13 cellular contexts compared by ENCODE assay signal in genomic region chr1:33008051-33008914, GRCh38. TPM values are rescaled to one million over a fixed set of nuclear protein-coding genes. Genes with fewer than 3 reads are reported as not detected.
DNase-seq lines count a peak whose midpoint lies in the region; FAIRE-seq and TF ChIP-seq lines count a peak whose summit lies in the region.
"Had no signal": no experiment of that assay in that cellular context is flagged by ENCODE, and none has a peak within 500 bp of the region (broad histone marks: within the 10 kb centered on the region; RNA-seq: fewer than 3 reads in every experiment).

No MANE protein-coding gene starts in this region.

- no peaks in the 10 kb centered on the region for H3K9me3 ChIP-seq in small intestine (ENCODE audit: control insufficient read depth, low read depth)

- intact Hi-C loops in activated T-helper 1 cell treated with anti-CD3 and anti-CD28 coated beads, Interleukin-12 subunit alpha, Interleukin-12 subunit beta, Interleukin-2, Interleukin-4 antibody, amounts not matched to agents 30 ng/mL and 10 ng/mL and 1 ng/mL, durations not matched to agents 14 hours and 24 hours and 36 hours (cut with micrococcal nuclease): no loop called here

- FAIRE-seq in small intestine (lab: Jason Lieb, UNC): no peak

- TF ChIP-seq CTCF in GM20000 (IDR thresholded peaks at IDR 0.05; ENCODE audit: extremely low read depth, missing control alignments): no peak

- H3K27ac Mint-ChIP-seq in activated T-helper 1 cell treated with anti-CD3 and anti-CD28 coated beads, Interleukin-12 subunit alpha, Interleukin-12 subunit beta, Interleukin-2, Interleukin-4 antibody, amounts not matched to agents 30 ng/mL and 10 ng/mL and 1 ng/mL, durations not matched to agents 14 hours and 24 hours and 36 hours: peak overlapping the region; percentile 8

- H3K4me3 ChIP-seq in small intestine (ENCODE audit: low read depth in 1 of 2, low read length in 2 of 2): no peak overlapping the region

- peaks cover 2 to 22% of the 10 kb centered on the region in 2 donors for H3K36me3 ChIP-seq in small intestine (ENCODE audit: control insufficient read depth in 2 of 2, insufficient read depth in 2 of 2, low read length in 2 of 2)

- H3K4me3 Mint-ChIP-seq in activated T-helper 1 cell treated with anti-CD3 and anti-CD28 coated beads, Interleukin-12 subunit alpha, Interleukin-12 subunit beta, Interleukin-2, Interleukin-4 antibody, amounts not matched to agents 30 ng/mL and 10 ng/mL and 1 ng/mL, durations not matched to agents 14 hours and 24 hours and 36 hours: no peak overlapping the region
- H3K4me3 Mint-ChIP-seq: dendritic cell treated with granulocyte-macrophage colony-stimulating factor and Interleukin-4, amounts not matched to agents 40 ng/mL and 50 ng/mL, for 4 days; mesothelial cell of epicardium had no signal

- peaks cover 3 to 16% of the 10 kb centered on the region in 2 donors for H3K4me1 ChIP-seq in small intestine (ENCODE audit: control insufficient read depth in 2 of 2, insufficient read depth in 1 of 2, low read depth in 1 of 2, low read length in 1 of 2)

- DNase-seq in DMS53 (lab: John Stamatoyannopoulos, UW): peak; percentile 61
- DNase-seq in DMS53 treated with DMSO at 0.1 percent for 48 hours (lab: John Stamatoyannopoulos, UW; ENCODE audit: unreplicated experiment): no peak
- DNase-seq in activated T-helper 1 cell treated with anti-CD3 and anti-CD28 coated beads, Interleukin-12 subunit alpha, Interleukin-12 subunit beta, Interleukin-2, Interleukin-4 antibody, amounts not matched to agents 30 ng/mL and 10 ng/mL and 1 ng/mL, durations not matched to agents 14 hours and 24 hours and 36 hours (ENCODE audit: low spot score): no peak
- peak; percentile 93 for DNase-seq in islet precursor cell
- peak; percentile 55 for DNase-seq in small intestine
- no peak for DNase-seq in putamen (ENCODE audit: low spot score)
- DNase-seq in COR-L47 (lab: John Stamatoyannopoulos, UW): no peak
- no peak for DNase-seq in GM20000 (ENCODE audit: low spot score)
- DNase-seq: 8988T, head of caudate nucleus, NCI-H2081 had no signal

- peak overlapping the region in 1 of 2 donors; percentile 50 for H3K27ac ChIP-seq in small intestine (ENCODE audit: low read depth in 1 of 2, low read length in 1 of 2)

- H3K9me3 Mint-ChIP-seq in activated T-helper 1 cell treated with anti-CD3 and anti-CD28 coated beads, Interleukin-12 subunit alpha, Interleukin-12 subunit beta, Interleukin-2, Interleukin-4 antibody, amounts not matched to agents 30 ng/mL and 10 ng/mL and 1 ng/mL, durations not matched to agents 14 hours and 24 hours and 36 hours: no peaks in the 10 kb centered on the region
- H3K9me3 Mint-ChIP-seq: dendritic cell treated with granulocyte-macrophage colony-stimulating factor and Interleukin-4, amounts not matched to agents 40 ng/mL and 50 ng/mL, for 4 days; mesothelial cell of epicardium had no signal

- H3K27me3 Mint-ChIP-seq in activated T-helper 1 cell treated with anti-CD3 and anti-CD28 coated beads, Interleukin-12 subunit alpha, Interleukin-12 subunit beta, Interleukin-2, Interleukin-4 antibody, amounts not matched to agents 30 ng/mL and 10 ng/mL and 1 ng/mL, durations not matched to agents 14 hours and 24 hours and 36 hours (ENCODE audit: insufficient read depth): no peaks in the 10 kb centered on the region
- H3K27me3 Mint-ChIP-seq: dendritic cell treated with granulocyte-macrophage colony-stimulating factor and Interleukin-4, amounts not matched to agents 40 ng/mL and 50 ng/mL, for 4 days had no signal

- WGBS in small intestine, 3 donors: 71 to 82% (median 77%) methylated on average over 13 of the region's 13 CpGs

- H3K36me3 Mint-ChIP-seq in activated T-helper 1 cell treated with anti-CD3 and anti-CD28 coated beads, Interleukin-12 subunit alpha, Interleukin-12 subunit beta, Interleukin-2, Interleukin-4 antibody, amounts not matched to agents 30 ng/mL and 10 ng/mL and 1 ng/mL, durations not matched to agents 14 hours and 24 hours and 36 hours (ENCODE audit: low read depth): peaks cover 67% of the 10 kb centered on the region

- no peaks in the 10 kb centered on the region for H3K27me3 ChIP-seq in small intestine (ENCODE audit: control insufficient read depth in 2 of 2, insufficient read depth in 2 of 2, low read length in 2 of 2)

- peaks cover 45% of the 10 kb centered on the region for H3K4me1 Mint-ChIP-seq in activated T-helper 1 cell treated with anti-CD3 and anti-CD28 coated beads, Interleukin-12 subunit alpha, Interleukin-12 subunit beta, Interleukin-2, Interleukin-4 antibody, amounts not matched to agents 30 ng/mL and 10 ng/mL and 1 ng/mL, durations not matched to agents 14 hours and 24 hours and 36 hours (ENCODE audit: low read depth)

RNA-seq across cellular contexts. Expression of gene AK2, which starts 28.4 kb away (rescaled TPM):
- 387 and 400 TPM in 2 replicates for total RNA-seq in activated T-helper 1 cell treated with anti-CD3 and anti-CD28 coated beads, Interleukin-12 subunit alpha, Interleukin-12 subunit beta, Interleukin-2, Interleukin-4 antibody, amounts not matched to agents 30 ng/mL and 10 ng/mL and 1 ng/mL, durations not matched to agents 14 hours and 24 hours and 36 hours
- polyA plus RNA-seq in small intestine: 100 to 1,000 TPM; 180 to 208 (median 202) TPM

RNA-seq across cellular contexts. Expression of gene RNF19B, which starts 43.7 kb away (rescaled TPM):
- 52.1 and 56.5 TPM in 2 replicates for total RNA-seq in activated T-helper 1 cell treated with anti-CD3 and anti-CD28 coated beads, Interleukin-12 subunit alpha, Interleukin-12 subunit beta, Interleukin-2, Interleukin-4 antibody, amounts not matched to agents 30 ng/mL and 10 ng/mL and 1 ng/mL, durations not matched to agents 14 hours and 24 hours and 36 hours
- 10 to 100 TPM; 20.8 to 29.2 (median 28.9) TPM for polyA plus RNA-seq in small intestine

Comparison
In these comparisons a context has a peak if more than half of its experiments do, and no peak if none do; other contexts are left out.
1. DNase-seq: peak in DMS53 (single experiment), islet precursor cell (single experiment) and small intestine (single experiment); none in DMS53 treated with DMSO at 0.1 percent for 48 hours (single experiment), activated T-helper 1 cell treated with anti-CD3 and anti-CD28 coated beads, Interleukin-12 subunit alpha, Interleukin-12 subunit beta, Interleukin-2, Interleukin-4 antibody, amounts not matched to agents 30 ng/mL and 10 ng/mL and 1 ng/mL, durations not matched to agents 14 hours and 24 hours and 36 hours (single experiment), putamen (single experiment), COR-L47 (single experiment) and GM20000 (single experiment).